ENCODE assay signal across 1 cellular context in the genomic region with DNA sequence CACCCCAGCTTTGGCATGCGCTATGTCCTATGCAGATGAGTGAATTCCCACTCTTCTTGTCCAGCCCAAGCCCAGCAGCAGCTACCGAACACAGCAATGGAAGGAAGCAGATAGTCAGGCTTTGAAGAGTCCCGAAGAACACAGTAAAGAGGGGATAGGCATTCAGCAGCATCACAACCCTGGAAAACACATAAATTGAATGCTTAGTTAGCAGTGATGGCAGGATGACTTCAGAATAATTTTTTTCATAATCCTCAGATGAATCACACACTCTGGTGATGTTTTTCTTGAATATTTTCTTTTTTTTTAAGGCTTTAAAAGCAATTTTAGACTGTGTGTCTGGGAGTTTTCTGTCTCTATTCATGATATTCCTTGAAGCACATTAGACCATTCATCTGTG.
TF ChIP-seq lines count a peak whose summit lies in the region.

No MANE protein-coding gene starts in this region.

TF ChIP-seq in IMR-90, 13 proteins besides CTCF, POLR2A, EP300 and RAD21:
- TF ChIP-seq CHD1 (IDR thresholded peaks at IDR 0.05; ENCODE audit: low read depth, low read length) = no peak
- TF ChIP-seq MAFK (IDR thresholded peaks at IDR 0.05; ENCODE audit: low read depth, low read length) = no peak
- TF ChIP-seq, protein P1, sequence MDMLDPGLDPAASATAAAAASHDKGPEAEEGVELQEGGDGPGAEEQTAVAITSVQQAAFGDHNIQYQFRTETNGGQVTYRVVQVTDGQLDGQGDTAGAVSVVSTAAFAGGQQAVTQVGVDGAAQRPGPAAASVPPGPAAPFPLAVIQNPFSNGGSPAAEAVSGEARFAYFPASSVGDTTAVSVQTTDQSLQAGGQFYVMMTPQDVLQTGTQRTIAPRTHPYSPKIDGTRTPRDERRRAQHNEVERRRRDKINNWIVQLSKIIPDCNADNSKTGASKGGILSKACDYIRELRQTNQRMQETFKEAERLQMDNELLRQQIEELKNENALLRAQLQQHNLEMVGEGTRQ (IDR thresholded peaks at IDR 0.05; ENCODE audit: low read depth, low read length) = no peak
- no peak for TF ChIP-seq MAZ (IDR thresholded peaks at IDR 0.05; ENCODE audit: borderline replicate concordance, low read depth, low read length)
- TF ChIP-seq ELK1 (IDR thresholded peaks at IDR 0.05; ENCODE audit: borderline replicate concordance, low read depth, low read length) = no peak
- TF ChIP-seq FOS (IDR thresholded peaks at IDR 0.05; ENCODE audit: low read depth, low read length) = no peak
